In genomic region chr5:53568868-53569267, GRCh38 we compare ENCODE assay signal across 1 cellular context.
TF ChIP-seq lines count a peak whose summit lies in the region.

No MANE protein-coding gene starts in this region.

TF ChIP-seq in IMR-90, 13 proteins besides CTCF, POLR2A, EP300 and RAD21 (continued from another document):
- TF ChIP-seq SMC3 (IDR thresholded peaks at IDR 0.05; ENCODE audit: low read depth, low read length) (no peak), NFE2L2 (IDR thresholded peaks at IDR 0.05; ENCODE audit: low read depth, low read length) (no peak)
